In the genomic region with DNA sequence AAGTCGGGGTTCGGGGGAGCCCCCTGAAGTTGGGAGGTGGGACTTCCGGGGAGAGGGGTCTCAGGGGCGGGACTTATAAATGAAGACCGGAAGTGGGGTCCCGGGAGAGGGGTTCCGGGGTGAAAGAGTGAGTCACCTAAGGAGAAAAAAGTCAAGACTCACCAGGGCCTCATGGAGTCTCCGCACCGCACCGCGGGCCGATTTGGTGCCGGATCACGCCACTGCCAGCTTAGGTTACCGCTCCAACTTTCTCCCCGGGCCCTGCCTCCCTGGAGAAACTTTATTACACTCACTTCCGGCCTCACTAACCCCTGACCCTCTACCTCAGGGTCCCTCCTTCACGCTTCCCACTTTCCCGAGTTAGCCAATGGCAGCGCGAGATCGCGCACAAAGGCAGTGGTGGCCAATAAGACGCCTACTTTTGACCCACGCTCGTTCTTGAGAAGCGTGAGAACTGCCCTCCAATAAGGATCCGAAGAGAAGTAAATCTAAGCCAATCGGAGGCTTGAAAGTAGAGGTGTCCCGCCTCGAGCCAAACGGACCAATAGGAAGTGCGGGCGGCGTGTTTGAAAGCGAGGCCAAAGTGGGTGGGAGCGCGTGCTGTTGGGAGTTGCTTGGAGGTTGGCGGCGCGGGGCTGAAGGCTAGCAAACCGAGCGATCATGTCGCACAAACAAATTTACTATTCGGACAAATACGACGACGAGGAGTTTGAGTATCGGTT, we compare ENCODE assay signal across 1 cellular context.
A peak's percentile ranks its signal among the peaks of the same experiment; 100 is the strongest.
TF ChIP-seq lines count a peak whose summit lies in the region.

A gene (plus strand): TSS at position 596 of the 722 bp plus-strand sequence. CDS start 65 bp downstream, at position 661.

TF ChIP-seq in H1, 55 proteins besides CTCF, POLR2A, EP300 and RAD21 (continued from another document):
- TF ChIP-seq JUN (IDR thresholded peaks at IDR 0.05; ENCODE audit: low read depth, low read length) (no peak), TBP (IDR thresholded peaks at IDR 0.05; ENCODE audit: low read depth, low read length) (peak; percentile 63), EZH2 (IDR thresholded peaks at IDR 0.05; ENCODE audit: low read depth, low read length, severe bottlenecking) (no peak), ASH2L (IDR thresholded peaks at IDR 0.05; ENCODE audit: low read length) (peak; percentile 76), SP1 (IDR thresholded peaks at IDR 0.05; ENCODE audit: low read depth, low read length) (peak; percentile 95), JUND (IDR thresholded peaks at IDR 0.05; ENCODE audit: low read length) (peak; percentile 89), NANOG (IDR thresholded peaks at IDR 0.05; ENCODE audit: insufficient read depth, low read depth, low read length, poor library complexity, severe bottlenecking) (no peak), SP4 (IDR thresholded peaks at IDR 0.05; ENCODE audit: low read length) (no peak; the same call in none of the 2 replicates), RBBP5 (IDR thresholded peaks at IDR 0.05; ENCODE audit: borderline replicate concordance, low read depth, low read length) (peak; percentile 20; the same call in 1 of the 2 replicates), BRCA1 (IDR thresholded peaks at IDR 0.05; ENCODE audit: low read depth, low read length) (no peak), KDM1A (IDR thresholded peaks at IDR 0.05; ENCODE audit: borderline replicate concordance, low read length) (no peak), KDM5A (IDR thresholded peaks at IDR 0.05; ENCODE audit: low read length) (peak; percentile 31; the same call in 1 of the 2 replicates), MAFK (IDR thresholded peaks at IDR 0.05; ENCODE audit: low read depth, low read length) (no peak), ZNF274 (IDR thresholded peaks at IDR 0.05; ENCODE audit: borderline replicate concordance, extremely low read depth, low read length) (no peak), EGR1 (IDR thresholded peaks at IDR 0.05; ENCODE audit: borderline replicate concordance, low read depth, low read length) (no peak), PHF8 (conservative IDR thresholded peaks at IDR 0.05; ENCODE audit: low read depth, low read length) (peak; percentile 80), SIRT6 (IDR thresholded peaks at IDR 0.05; ENCODE audit: low read length) (no peak), RXRA (IDR thresholded peaks at IDR 0.05; ENCODE audit: insufficient read depth, low read depth, low read length) (no peak), SUZ12 (IDR thresholded peaks at IDR 0.05; ENCODE audit: low read length) (no peak), SIN3A (conservative IDR thresholded peaks at IDR 0.05 in 1 of 2, IDR thresholded peaks at IDR 0.05 in 1 of 2; ENCODE audit: low read depth in 1 of 2, low read length in 2 of 2) (peak; percentile 17 to 74; a peak in 2 of 4 replicates), TAF7 (optimal IDR thresholded peaks at IDR 0.05; ENCODE audit: borderline replicate concordance, low read depth, low read length) (peak; percentile 13)
- TF ChIP-seq, protein P1, sequence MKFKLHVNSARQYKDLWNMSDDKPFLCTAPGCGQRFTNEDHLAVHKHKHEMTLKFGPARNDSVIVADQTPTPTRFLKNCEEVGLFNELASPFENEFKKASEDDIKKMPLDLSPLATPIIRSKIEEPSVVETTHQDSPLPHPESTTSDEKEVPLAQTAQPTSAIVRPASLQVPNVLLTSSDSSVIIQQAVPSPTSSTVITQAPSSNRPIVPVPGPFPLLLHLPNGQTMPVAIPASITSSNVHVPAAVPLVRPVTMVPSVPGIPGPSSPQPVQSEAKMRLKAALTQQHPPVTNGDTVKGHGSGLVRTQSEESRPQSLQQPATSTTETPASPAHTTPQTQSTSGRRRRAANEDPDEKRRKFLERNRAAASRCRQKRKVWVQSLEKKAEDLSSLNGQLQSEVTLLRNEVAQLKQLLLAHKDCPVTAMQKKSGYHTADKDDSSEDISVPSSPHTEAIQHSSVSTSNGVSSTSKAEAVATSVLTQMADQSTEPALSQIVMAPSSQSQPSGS (IDR thresholded peaks at IDR 0.05; ENCODE audit: low read length), result no peak
- TF ChIP-seq, protein P2, sequence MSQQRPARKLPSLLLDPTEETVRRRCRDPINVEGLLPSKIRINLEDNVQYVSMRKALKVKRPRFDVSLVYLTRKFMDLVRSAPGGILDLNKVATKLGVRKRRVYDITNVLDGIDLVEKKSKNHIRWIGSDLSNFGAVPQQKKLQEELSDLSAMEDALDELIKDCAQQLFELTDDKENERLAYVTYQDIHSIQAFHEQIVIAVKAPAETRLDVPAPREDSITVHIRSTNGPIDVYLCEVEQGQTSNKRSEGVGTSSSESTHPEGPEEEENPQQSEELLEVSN (IDR thresholded peaks at IDR 0.05), result peak; percentile 89
